ENCODE assay signal across 24 cellular contexts in genomic region chr6:50353603-50354002, GRCh38.
A peak's percentile ranks its signal among the peaks of the same experiment; 100 is the strongest.
DNase-seq lines count a peak whose midpoint lies in the region; ATAC-seq lines count a peak whose summit lies in the region.
"Had no signal": no experiment of that assay in that cellular context is flagged by ENCODE, and none has a peak within 500 bp of the region (broad histone marks: within the 10 kb centered on the region; RNA-seq: fewer than 3 reads in every experiment).

No MANE protein-coding gene starts in this region.

- H3K9me3 Mint-ChIP-seq in activated naive CD8-positive, alpha-beta T cell treated with anti-CD3 and anti-CD28 coated beads for 36 hours: peaks cover 8% of the 10 kb centered on the region

- no peaks in the 10 kb centered on the region for H3K27me3 Mint-ChIP-seq in activated naive CD8-positive, alpha-beta T cell treated with anti-CD3 and anti-CD28 coated beads for 36 hours
- H3K27me3 Mint-ChIP-seq: CD4-positive, alpha-beta memory T cell; stimulated activated naive CD8-positive, alpha-beta T cell treated with anti-CD3 and anti-CD28 coated beads, Interleukin-15, Interleukin-2, amounts not matched to agents 100 ng/mL and 50 ng/mL, for 24 hours; T-helper 17 cell had no signal

- intact Hi-C loops in left colon (cut with DNase I, micrococcal nuclease): no loop called here

- H3K4me1 Mint-ChIP-seq in activated naive CD8-positive, alpha-beta T cell treated with anti-CD3 and anti-CD28 coated beads for 36 hours: no peaks in the 10 kb centered on the region
- H3K4me1 Mint-ChIP-seq: CD4-positive, alpha-beta memory T cell; T-helper 17 cell had no signal

- H3K36me3 Mint-ChIP-seq in activated naive CD8-positive, alpha-beta T cell treated with anti-CD3 and anti-CD28 coated beads for 36 hours: no peaks in the 10 kb centered on the region
- H3K36me3 Mint-ChIP-seq: CD4-positive, alpha-beta memory T cell had no signal

- ATAC-seq in esophagus mucosa: peak; percentile 63
- no peak for ATAC-seq in left colon
- ATAC-seq: activated T-cell treated with anti-CD3 and anti-CD28 coated beads, Interleukin-2, amount 50 U/mL, for 72 hours; T-helper 17 cell had no signal

- no peak overlapping the region for H3K4me3 Mint-ChIP-seq in activated naive CD8-positive, alpha-beta T cell treated with anti-CD3 and anti-CD28 coated beads for 36 hours
- H3K4me3 Mint-ChIP-seq: activated T-cell treated with anti-CD3 and anti-CD28 coated beads, Interleukin-2, amount 50 U/mL, for 72 hours; CD4-positive, alpha-beta memory T cell; stimulated activated naive CD8-positive, alpha-beta T cell treated with anti-CD3 and anti-CD28 coated beads, Interleukin-15, Interleukin-2, amounts not matched to agents 100 ng/mL and 50 ng/mL, for 24 hours; T-helper 17 cell had no signal

- DNase-seq in DMS53 (lab: John Stamatoyannopoulos, UW) (peak; percentile 45), DMS53 treated with DMSO at 0.1 percent for 48 hours (lab: John Stamatoyannopoulos, UW; ENCODE audit: unreplicated experiment) (no peak), RKO (ENCODE audit: low spot score) (peak; percentile 9), renal cortical epithelial cell (ENCODE audit: low read depth) (peak; percentile 2), DMS79 treated with DMSO at 0.1 percent for 48 hours (lab: John Stamatoyannopoulos, UW) (no peak), left colon (no peak)
- DNase-seq in activated naive CD8-positive, alpha-beta T cell treated with anti-CD3 and anti-CD28 coated beads for 36 hours: no peak
- DNase-seq: 8988T; activated CD4-positive, alpha-beta T cell treated with anti-CD3 and anti-CD28 coated beads for 48 hours; activated naive CD4-positive, alpha-beta T cell treated with Interleukin-2 at 50 U/mL for 16 hours; activated T-cell treated with anti-CD3 and anti-CD28 coated beads, Interleukin-2, amount 50 U/mL, for 72 hours; CD4-positive, alpha-beta memory T cell; effector memory CD4-positive, alpha-beta T cell; esophagus squamous epithelium; H7; IMR-90; kidney glomerular epithelial cell; NCI-H2029 treated with DMSO at 0.1 percent for 48 hours; NCI-H446 treated with DMSO at 0.1 percent for 48 hours; RPMI8226; SK-N-SH; T-helper 17 cell had no signal

- H3K27ac Mint-ChIP-seq in activated naive CD8-positive, alpha-beta T cell treated with anti-CD3 and anti-CD28 coated beads for 36 hours: no peak overlapping the region
- H3K27ac Mint-ChIP-seq: activated T-cell treated with anti-CD3 and anti-CD28 coated beads, Interleukin-2, amount 50 U/mL, for 72 hours; CD4-positive, alpha-beta memory T cell; stimulated activated naive CD8-positive, alpha-beta T cell treated with anti-CD3 and anti-CD28 coated beads, Interleukin-15, Interleukin-2, amounts not matched to agents 100 ng/mL and 50 ng/mL, for 24 hours; T-helper 17 cell had no signal

Comparison
In these comparisons a context has a peak if more than half of its experiments do, and no peak if none do; other contexts are left out.
1. DNase-seq: peak in DMS53 (single experiment), RKO (single experiment) and renal cortical epithelial cell (single experiment); none in DMS53 treated with DMSO at 0.1 percent for 48 hours (single experiment), activated naive CD8-positive, alpha-beta T cell treated with anti-CD3 and anti-CD28 coated beads for 36 hours (single experiment), DMS79 treated with DMSO at 0.1 percent for 48 hours (single experiment) and left colon (0 of 2).